ENCODE assay signal across 13 cellular contexts in the genomic region with DNA sequence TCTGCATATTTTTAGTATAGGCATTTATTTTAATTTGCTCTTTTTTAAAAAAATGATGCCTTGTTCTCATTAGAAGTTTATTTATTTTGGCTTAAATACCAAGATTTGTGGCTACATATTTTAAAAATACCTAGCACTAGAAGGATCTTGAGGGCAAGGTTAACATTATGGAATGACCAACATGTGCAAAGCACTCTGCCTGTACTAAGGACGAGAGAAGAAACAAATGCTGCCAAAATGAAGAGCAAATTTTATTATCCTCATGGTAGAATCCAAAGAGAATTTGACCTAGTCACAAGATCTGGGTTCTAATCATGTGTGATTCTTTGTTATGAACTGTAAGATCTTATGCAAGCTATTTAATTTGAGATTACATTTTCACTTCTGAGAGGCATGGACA. TPM values are rescaled to one million over a fixed set of nuclear protein-coding genes. Genes with fewer than 3 reads are reported as not detected.
DNase-seq lines count a peak whose midpoint lies in the region; ATAC-seq and TF ChIP-seq lines count a peak whose summit lies in the region.
"Had no signal": no experiment of that assay in that cellular context is flagged by ENCODE, and none has a peak within 500 bp of the region (broad histone marks: within the 10 kb centered on the region; RNA-seq: fewer than 3 reads in every experiment).

No MANE protein-coding gene starts in this region.

- no peak for TF ChIP-seq CTCF in GM13976 (IDR thresholded peaks at IDR 0.05; ENCODE audit: borderline replicate concordance, control extremely low read depth, extremely low read depth, insufficient read depth, missing control alignments)

- H3K4me1 ChIP-seq in BLaER1 treated with 17β-estradiol and CSF1 and Interleukin-3, amounts not matched to agents 10 nM and 100 nM, result peaks cover 18 to 69% (median 33%) of the 10 kb centered on the region in 10 experiments
- peaks cover 51% of the 10 kb centered on the region for H3K4me1 ChIP-seq in adipocyte (ENCODE audit: control insufficient read depth, insufficient read depth, low read length)
- peaks cover 53% of the 10 kb centered on the region for H3K4me1 ChIP-seq in muscle layer of colon (ENCODE audit: insufficient read depth, low read length)

- DNase-seq in HCEC 1CT (peak; percentile 19), adipocyte (ENCODE audit: low read depth) (peak; percentile 50), GM13976 (ENCODE audit: low spot score) (no peak), germinal center (ENCODE audit: low spot score) (no peak), NCI-H446 treated with DMSO at 0.1 percent for 48 hours (lab: John Stamatoyannopoulos, UW) (no peak), sciatic nerve (ENCODE audit: low spot score) (no peak)
- DNase-seq: activated CD4-positive, alpha-beta T cell treated with anti-CD3 and anti-CD28 coated beads for 4 hours; hypothalamus; NCI-H1436 treated with DMSO at 0.1 percent for 48 hours; nucleus accumbens; Peyer's patch had no signal

- in situ Hi-C loops in GM13976 (cut with MboI; ENCODE audit: low sequenced_read_pairs, unreplicated experiment), result no loop called here

- ATAC-seq in sciatic nerve, result no peak

- H4K20me1 ChIP-seq in BLaER1 treated with 17β-estradiol and CSF1 and Interleukin-3, amounts not matched to agents 10 nM and 100 nM, result peaks cover 43 to 74% (median 71%) of the 10 kb centered on the region in 11 experiments; a peak in 21 of 22 replicates

- H3K27ac ChIP-seq in BLaER1 treated with 17β-estradiol and CSF1 and Interleukin-3, amounts not matched to agents 10 nM and 100 nM, result no peak overlapping the region
- peak overlapping the region; percentile 31 for H3K27ac ChIP-seq in muscle layer of colon (ENCODE audit: low read depth, low read length)

- peak overlapping the region in 10 of 11 experiments; percentile 31 to 93 (median 84); a peak in 19 of 22 replicates for H3K4me2 ChIP-seq in BLaER1 treated with 17β-estradiol and CSF1 and Interleukin-3, amounts not matched to agents 10 nM and 100 nM

- H3K9me3 ChIP-seq in BLaER1 treated with 17β-estradiol and CSF1 and Interleukin-3, amounts not matched to agents 10 nM and 100 nM (replicated peaks in 1 of 11), result no peaks in the 10 kb centered on the region
- H3K9me3 ChIP-seq in adipocyte (ENCODE audit: control insufficient read depth, low read length) (no peaks in the 10 kb centered on the region), muscle layer of colon (ENCODE audit: low read length) (no peaks in the 10 kb centered on the region)
- H3K9me3 ChIP-seq: Peyer's patch had no signal

- H3K4me3 ChIP-seq in BLaER1 treated with 17β-estradiol and CSF1 and Interleukin-3, amounts not matched to agents 10 nM and 100 nM, result peak overlapping the region in 2 of 10 experiments; percentile 88 to 93; a peak in 4 of 20 replicates
- H3K4me3 ChIP-seq in adipocyte (ENCODE audit: low read length), result peak overlapping the region; percentile 98
- no peak overlapping the region for H3K4me3 ChIP-seq in muscle layer of colon (ENCODE audit: low read depth in 1 of 2, low read length in 2 of 2)

- intact Hi-C loops in sciatic nerve (cut with DNase I), result no loop called here

- H3K27me3 ChIP-seq in BLaER1 treated with 17β-estradiol and CSF1 and Interleukin-3, amounts not matched to agents 10 nM and 100 nM, result no peaks in the 10 kb centered on the region
- H3K27me3 ChIP-seq in adipocyte (replicated peaks; ENCODE audit: control insufficient read depth, insufficient read depth, low read length) (no peaks in the 10 kb centered on the region), muscle layer of colon (ENCODE audit: control insufficient read depth in 1 of 2, insufficient read depth in 2 of 2, low read length in 2 of 2) (no peaks in the 10 kb centered on the region)
- H3K27me3 ChIP-seq: Peyer's patch had no signal

- peak overlapping the region in 2 of 11 experiments; percentile 48 to 96; a peak in 3 of 22 replicates for H3K9ac ChIP-seq in BLaER1 treated with 17β-estradiol and CSF1 and Interleukin-3, amounts not matched to agents 10 nM and 100 nM
- H3K9ac ChIP-seq in adipocyte (ENCODE audit: low read length) (peak overlapping the region; percentile 98), muscle layer of colon (ENCODE audit: low read length) (no peak overlapping the region)

- peaks cover 0 to 47% (median 35%) of the 10 kb centered on the region in 11 experiments; a peak in 17 of 22 replicates for H3K36me3 ChIP-seq in BLaER1 treated with 17β-estradiol and CSF1 and Interleukin-3, amounts not matched to agents 10 nM and 100 nM
- no peaks in the 10 kb centered on the region for H3K36me3 ChIP-seq in adipocyte (ENCODE audit: control insufficient read depth, insufficient read depth, low read length, severe bottlenecking)
- no peaks in the 10 kb centered on the region for H3K36me3 ChIP-seq in muscle layer of colon (ENCODE audit: insufficient read depth, low read length)
- H3K36me3 ChIP-seq: Peyer's patch had no signal

RNA-seq across cellular contexts. Expression of gene CAND1, which starts 2.8 kb away (rescaled TPM):
- 123 TPM for total RNA-seq in sciatic nerve

Comparison
In these comparisons a context has a peak if more than half of its experiments do, and no peak if none do; other contexts are left out.
1. DNase-seq: peak in HCEC 1CT (single experiment) and adipocyte (single experiment); none in GM13976 (single experiment), germinal center (single experiment), NCI-H446 treated with DMSO at 0.1 percent for 48 hours (single experiment) and sciatic nerve (single experiment).